In genomic region chr3:142447852-142448315, GRCh38 we compare ENCODE assay signal across 8 cellular contexts. TPM values are rescaled to one million over a fixed set of nuclear protein-coding genes. Genes with fewer than 3 reads are reported as not detected.
DNase-seq lines count a peak whose midpoint lies in the region; TF ChIP-seq lines count a peak whose summit lies in the region.

XRN1 (minus strand) TSS chr3:142448037; CDS start chr3:142447944, 93 bp downstream.

- H2AFZ ChIP-seq in neuron (ENCODE audit: low read depth, low read length) = peak within 1 kb of the TSS; percentile 98

- H3K36me3 ChIP-seq in neuron (ENCODE audit: insufficient read depth, low read length) = peaks cover 19% of the 10 kb centered on the region

- peaks cover 2% of the 10 kb centered on the region for H3K9me3 ChIP-seq in neuron (ENCODE audit: low read length)

- POLR2A ChIA-PET in HEK293T (lab: Yijun Ruan, JAX) = interaction anchor here (0.8 kb wide), 1 partner anchor 553 kb away, joined by 3 read pairs; the partner anchor contains the start of gene U2SURP

- H3K4me1 ChIP-seq in neuron (ENCODE audit: insufficient read depth, low read length) = peaks cover 24% of the 10 kb centered on the region

- CTCF ChIA-PET in HEK293T (lab: Yijun Ruan, JAX) = no interaction called here

- H3K27me3 ChIP-seq in neuron (ENCODE audit: insufficient read depth, low read length) = no peaks in the 10 kb centered on the region

- DNase-seq in GM03348 (ENCODE audit: low spot score) (peak; percentile 99), HEK293T (ENCODE audit: extremely low spot score) (peak; percentile 96), NAMALWA (ENCODE audit: low spot score) (peak; percentile 94), SK-MEL-5 (ENCODE audit: low read depth, low spot score) (peak; percentile 93), foreskin melanocyte (peak; percentile 89), stromal cell of bone marrow (ENCODE audit: low read depth) (peak; percentile 91)
- DNase-seq in activated naive CD4-positive, alpha-beta T cell treated with Interleukin-2 at 50 U/mL for 16 hours = peak; percentile 96

- in situ Hi-C loops in SK-MEL-5 (cut with HindIII; ENCODE audit: low pct_unique_long_range_greater_than_20kb, low sequenced_read_pairs) = no loop called here

- H3K4me3 ChIP-seq in neuron (ENCODE audit: low read length) = peak within 1 kb of the TSS; percentile 88

TF ChIP-seq in HEK293T, 16 proteins besides CTCF, POLR2A, EP300 and RAD21:
- TF ChIP-seq NFRKB (IDR thresholded peaks at IDR 0.05) (no peak), TARDBP (IDR thresholded peaks at IDR 0.05) (no peak), FOXM1 (IDR thresholded peaks at IDR 0.05; ENCODE audit: borderline replicate concordance) (no peak), ELF4 (IDR thresholded peaks at IDR 0.05) (peak; percentile 34; the same call in 1 of the 2 replicates)

RNA-seq across cellular contexts. Expression of gene XRN1, which starts in this region (rescaled TPM):
- total RNA-seq in SK-MEL-5 (2014; rRNA removed; shearing (Covaris generic)) = 19.0 and 19.5 TPM in 2 replicates
- 8.5 and 10.9 TPM in 2 replicates for polyA plus RNA-seq in SK-MEL-5 (2015; cell fraction: cytosol; rRNA removed)
- 13.8 and 66.8 TPM in 2 replicates for polyA plus RNA-seq in SK-MEL-5 (2015; cell fraction: nucleus; rRNA removed)

Comparison
In these comparisons a context has a peak if more than half of its experiments do, and no peak if none do; other contexts are left out.
1. Peak in every context shown above with its lines: DNase-seq and H3K4me3 ChIP-seq.